ENCODE assay signal across 10 cellular contexts in the genomic region with DNA sequence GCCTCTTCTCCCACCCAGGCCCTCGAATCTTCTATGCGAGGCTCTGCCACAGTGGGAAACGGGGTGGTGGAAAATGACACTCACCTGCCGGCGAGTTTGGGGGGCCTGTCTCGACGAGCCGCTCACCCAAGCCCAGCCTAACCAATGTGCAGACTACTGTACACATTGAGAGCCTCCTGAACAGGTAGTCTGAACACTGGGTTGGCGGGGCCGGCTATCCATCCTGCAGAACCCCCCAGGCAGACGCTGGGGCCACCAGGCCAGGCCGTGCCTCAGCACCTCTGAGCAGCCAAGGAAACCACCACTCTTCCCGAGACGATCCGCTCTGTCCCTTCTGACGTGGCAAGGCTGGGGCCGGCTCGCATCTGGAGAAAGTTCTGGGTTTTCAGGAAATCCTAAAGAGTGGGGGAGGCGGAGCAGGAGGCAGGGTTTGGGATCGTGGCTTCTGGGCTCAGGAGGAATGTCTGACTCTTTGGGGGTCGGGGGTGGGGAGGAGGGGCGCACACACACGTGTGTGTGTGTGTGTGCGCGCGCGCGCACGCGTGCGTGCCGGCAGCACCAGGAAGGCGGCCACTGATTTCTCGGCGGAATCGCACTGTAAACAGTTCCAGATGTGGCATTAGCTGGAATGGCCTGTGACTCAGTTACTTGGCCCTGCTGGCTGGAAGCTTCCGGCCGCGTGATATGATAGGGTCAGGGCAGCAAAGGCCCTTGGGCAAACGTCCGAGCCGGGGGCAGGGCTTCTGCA. TPM values are rescaled to one million over a fixed set of nuclear protein-coding genes. Genes with fewer than 3 reads are reported as not detected.
DNase-seq lines count a peak whose midpoint lies in the region; ATAC-seq and TF ChIP-seq lines count a peak whose summit lies in the region.
"Had no signal": no experiment of that assay in that cellular context is flagged by ENCODE, and none has a peak within 500 bp of the region (broad histone marks: within the 10 kb centered on the region; RNA-seq: fewer than 3 reads in every experiment).

No MANE protein-coding gene starts in this region.

- peak overlapping the region; percentile 37 for H3K27ac Mint-ChIP-seq in stimulated activated naive B cell treated with anti-CD40 and anti-IgM and Interleukin-4, amounts not matched to agents 10 μg/mL and 1 μg/mL and 100 μg/mL, for 72 hours

- no peak overlapping the region for H3K4me3 Mint-ChIP-seq in stimulated activated naive B cell treated with anti-CD40 and anti-IgM and Interleukin-4, amounts not matched to agents 10 μg/mL and 1 μg/mL and 100 μg/mL, for 72 hours

- H3K9me3 Mint-ChIP-seq in stimulated activated naive B cell treated with anti-CD40 and anti-IgM and Interleukin-4, amounts not matched to agents 10 μg/mL and 1 μg/mL and 100 μg/mL, for 72 hours = no peaks in the 10 kb centered on the region

- H3K4me1 Mint-ChIP-seq in stimulated activated naive B cell treated with anti-CD40 and anti-IgM and Interleukin-4, amounts not matched to agents 10 μg/mL and 1 μg/mL and 100 μg/mL, for 72 hours = peaks cover 0 to 4% of the 10 kb centered on the region in 2 donors

- no peak for TF ChIP-seq CTCF in right lobe of liver (IDR thresholded peaks at IDR 0.05)

- ATAC-seq in right lobe of liver = no peak
- ATAC-seq in stimulated activated naive B cell treated with anti-CD40 and anti-IgM and Interleukin-4, amounts not matched to agents 10 μg/mL and 1 μg/mL and 100 μg/mL, for 72 hours (replicated peaks) = no peak
- no peak for ATAC-seq in GM18511 (IDR thresholded peaks at IDR 0.05; ENCODE audit: unreplicated experiment)
- no peak for ATAC-seq in GM19023 (IDR thresholded peaks at IDR 0.05; ENCODE audit: unreplicated experiment)

- no peak for TF ChIP-seq POLR2A in right lobe of liver (IDR thresholded peaks at IDR 0.05)

- peak overlapping the region in 2 of 3 donors; percentile 43 to 47 for H3K27ac ChIP-seq in right lobe of liver

- peaks cover 41 to 56% of the 10 kb centered on the region in 2 donors for H3K36me3 Mint-ChIP-seq in stimulated activated naive B cell treated with anti-CD40 and anti-IgM and Interleukin-4, amounts not matched to agents 10 μg/mL and 1 μg/mL and 100 μg/mL, for 72 hours

- DNase-seq in H4 (ENCODE audit: low spot score) = peak; percentile 61
- DNase-seq in brain pericyte (ENCODE audit: low read depth, low spot score) = peak; percentile 84
- no peak for DNase-seq in right lobe of liver
- DNase-seq in stimulated activated naive B cell treated with anti-CD40 and anti-IgM and Interleukin-4, amounts not matched to agents 10 μg/mL and 1 μg/mL and 100 μg/mL, for 72 hours = no peak
- DNase-seq in SIG-M5 treated with dmso at 0.1 percent for 504 hours (lab: John Stamatoyannopoulos, UW; ENCODE audit: unreplicated experiment) = no peak
- no peak for DNase-seq in HT-29 (ENCODE audit: low spot score)
- DNase-seq: activated CD4-positive, alpha-beta T cell treated with anti-CD3 and anti-CD28 coated beads, Interleukin-2, amount 50 U/mL, for 1 hour; posterior cingulate gyrus had no signal

- peaks cover 0 to 40% (median 0%) of the 10 kb centered on the region in 4 donors for H3K36me3 ChIP-seq in right lobe of liver

- no peaks in the 10 kb centered on the region for H3K27me3 ChIP-seq in right lobe of liver

- intact Hi-C loops in right lobe of liver (cut with DNase I) = no loop called here

- H3K4me3 ChIP-seq in right lobe of liver = peak overlapping the region in 1 of 3 donors; percentile 16

- no peaks in the 10 kb centered on the region for H3K9me3 ChIP-seq in right lobe of liver

- H3K27me3 Mint-ChIP-seq in stimulated activated naive B cell treated with anti-CD40 and anti-IgM and Interleukin-4, amounts not matched to agents 10 μg/mL and 1 μg/mL and 100 μg/mL, for 72 hours = no peaks in the 10 kb centered on the region

- 89% methylated on average over 7 of the region's 42 CpGs for whole genome bisulfite sequencing in right lobe of liver (ENCODE audit: insufficient coverage, low coverage, low lambda C conversion rate, missing lambda C conversion rate)

- H3K4me1 ChIP-seq in right lobe of liver = no peaks in the 10 kb centered on the region

RNA-seq across cellular contexts. Expression of a gene that starts 18.5 kb away (rescaled TPM):
- 66.2 and 100 TPM in 2 replicates for total RNA-seq in H4 (2014; rRNA removed; shearing (Covaris generic))
- total RNA-seq in right lobe of liver = 10 to 100 TPM; 19.1 to 24.1 (median 21.7) TPM
- total RNA-seq in HT-29 (2014; rRNA removed; shearing (Covaris generic)) = 30.7 and 34.0 TPM in 2 replicates

RNA-seq across cellular contexts. Expression of a gene that starts 30.8 kb away (rescaled TPM):
- total RNA-seq in H4 (2014; rRNA removed; shearing (Covaris generic)) = not detected in 2 replicates
- total RNA-seq in right lobe of liver = 1 to 10 TPM in 5 of 6 experiments, under 1 TPM in 1; 0.58 to 2.7 (median 1.4) TPM
- 0.13 TPM in 1 of 2 replicates, not detected in the other for total RNA-seq in HT-29 (2014; rRNA removed; shearing (Covaris generic))

RNA-seq across cellular contexts. Expression of a gene that starts 53.9 kb away (rescaled TPM):
- 21.0 and 21.2 TPM in 2 replicates for total RNA-seq in H4 (2014; rRNA removed; shearing (Covaris generic))
- 10 to 100 TPM; 13.7 to 20.5 (median 17.5) TPM for total RNA-seq in right lobe of liver
- 40.7 and 46.0 TPM in 2 replicates for total RNA-seq in HT-29 (2014; rRNA removed; shearing (Covaris generic))

Comparison
In these comparisons a context has a peak if more than half of its experiments do, and no peak if none do; other contexts are left out.
1. DNase-seq: peak in H4 (single experiment) and brain pericyte (single experiment); none in right lobe of liver (0 of 3), stimulated activated naive B cell treated with anti-CD40 and anti-IgM and Interleukin-4, amounts not matched to agents 10 μg/mL and 1 μg/mL and 100 μg/mL, for 72 hours (single experiment), SIG-M5 treated with dmso at 0.1 percent for 504 hours (single experiment) and HT-29 (single experiment).